13 cellular contexts compared by ENCODE assay signal in genomic region chr6:21946298-21946783, GRCh38.
DNase-seq lines count a peak whose midpoint lies in the region; ATAC-seq and TF ChIP-seq lines count a peak whose summit lies in the region.
"Had no signal": no experiment of that assay in that cellular context is flagged by ENCODE, and none has a peak within 500 bp of the region (broad histone marks: within the 10 kb centered on the region; RNA-seq: fewer than 3 reads in every experiment).

No MANE protein-coding gene starts in this region.

- H2BK12ac ChIP-seq in trophoblast cell (ENCODE audit: low read length) = peak overlapping the region; percentile 86

- H3K4me3 ChIP-seq in mammary epithelial cell (replicated peaks in 1 of 3; ENCODE audit: insufficient read depth in 1 of 3, low read depth in 2 of 3, low read length in 3 of 3) (no peak overlapping the region), trophoblast cell (ENCODE audit: low read depth, low read length) (no peak overlapping the region)
- H3K4me3 ChIP-seq: spleen had no signal

- peak overlapping the region; percentile 45 for H4K91ac ChIP-seq in trophoblast cell (ENCODE audit: low read depth, low read length)

- H3K14ac ChIP-seq in trophoblast cell (ENCODE audit: low read length) = peak overlapping the region; percentile 43

- H3K4me1 ChIP-seq in mammary epithelial cell (ENCODE audit: insufficient read depth, low read length) (peaks cover 6% of the 10 kb centered on the region), trophoblast cell (ENCODE audit: control insufficient read depth in 1 of 2, insufficient read depth in 2 of 2, low read length in 2 of 2) (peaks cover 8 to 12% of the 10 kb centered on the region in 2 experiments)

- no peaks in the 10 kb centered on the region for H4K20me1 ChIP-seq in mammary epithelial cell (ENCODE audit: insufficient read depth, low read length)

- H2AFZ ChIP-seq in mammary epithelial cell (ENCODE audit: low read depth, low read length) = no peak overlapping the region
- no peak overlapping the region for H2AFZ ChIP-seq in trophoblast cell (ENCODE audit: insufficient read depth, low read length, poor library complexity)

- H2BK120ac ChIP-seq in trophoblast cell (ENCODE audit: insufficient read depth, low read length, poor library complexity) = no peak overlapping the region

- no peak overlapping the region for H3K4me2 ChIP-seq in mammary epithelial cell (ENCODE audit: insufficient read depth, low read depth, low read length)
- no peak overlapping the region for H3K4me2 ChIP-seq in trophoblast cell (ENCODE audit: low read length)

- H3K27me3 ChIP-seq in mammary epithelial cell (ENCODE audit: insufficient read depth, low read length) (no peaks in the 10 kb centered on the region), trophoblast cell (ENCODE audit: insufficient read depth, low read length) (no peaks in the 10 kb centered on the region)
- H3K27me3 ChIP-seq: spleen had no signal

- no peak for TF ChIP-seq CTCF in mammary epithelial cell (conservative IDR thresholded peaks at IDR 0.05 in 1 of 2, IDR thresholded peaks at IDR 0.05 in 1 of 2; ENCODE audit: extremely low read depth in 1 of 2, insufficient read depth in 1 of 2, low read depth in 1 of 2, low read length in 2 of 2)
- TF ChIP-seq CTCF in RWPE1 (conservative IDR thresholded peaks at IDR 0.05; ENCODE audit: low read depth) = no peak

- peaks cover 4% of the 10 kb centered on the region for H3K79me1 ChIP-seq in trophoblast cell (ENCODE audit: low read length)

- H3K9ac ChIP-seq in mammary epithelial cell (ENCODE audit: insufficient read depth, low read length) (no peak overlapping the region), trophoblast cell (ENCODE audit: low read length) (no peak overlapping the region)

- H4K12ac ChIP-seq in trophoblast cell (ENCODE audit: low read depth, low read length) = no peak overlapping the region

- no peak overlapping the region for H3K27ac ChIP-seq in mammary epithelial cell (ENCODE audit: insufficient read depth, low read depth, low read length)
- H3K27ac ChIP-seq in trophoblast cell (ENCODE audit: low read depth, low read length) = peak overlapping the region; percentile 51
- H3K27ac ChIP-seq in RWPE1 = no peak overlapping the region
- H3K27ac ChIP-seq: spleen had no signal

- in situ Hi-C loops in mammary epithelial cell (cut with MboI; ENCODE audit: low sequenced_read_pairs in 2 of 2) = loop anchor here in 1 of 2 donors (25.0 kb wide), 1 partner anchor 334 kb away; no protein-coding TSS in a partner anchor

- H3K9me3 ChIP-seq in mammary epithelial cell (replicated peaks; ENCODE audit: insufficient read depth, low read length) (no peaks in the 10 kb centered on the region), trophoblast cell (ENCODE audit: insufficient read depth, low read depth, low read length) (no peaks in the 10 kb centered on the region)
- H3K9me3 ChIP-seq: spleen had no signal

- H2AK5ac ChIP-seq in trophoblast cell (ENCODE audit: low read length) = peak overlapping the region; percentile 88

- H4K8ac ChIP-seq in trophoblast cell (ENCODE audit: low read depth, low read length) = no peak overlapping the region

- H3K18ac ChIP-seq in trophoblast cell (ENCODE audit: low read length) = no peak overlapping the region

- no peaks in the 10 kb centered on the region for H3K36me3 ChIP-seq in mammary epithelial cell (ENCODE audit: insufficient read depth, low read length)
- H3K36me3 ChIP-seq in trophoblast cell (ENCODE audit: control insufficient read depth in 1 of 2, insufficient read depth in 2 of 2, low read length in 2 of 2) = peaks cover 0 to 2% of the 10 kb centered on the region in 2 experiments
- H3K36me3 ChIP-seq: spleen had no signal

- H3K79me2 ChIP-seq in mammary epithelial cell (ENCODE audit: insufficient read depth, low read length) (no peaks in the 10 kb centered on the region), trophoblast cell (ENCODE audit: control insufficient read depth, insufficient read depth, low read length, poor library complexity) (no peaks in the 10 kb centered on the region)

- peak overlapping the region; percentile 35 for H3K4ac ChIP-seq in trophoblast cell (ENCODE audit: low read depth, low read length)

- POLR2A ChIA-PET in RWPE1 (lab: Yijun Ruan, JAX; ENCODE audit: low non-redundant PET) = no interaction called here

- CTCF ChIA-PET in mammary epithelial cell (lab: Charles Lee; ENCODE audit: low non-redundant PET) (no interaction called here), RWPE1 (lab: Yijun Ruan, JAX) (interaction anchor here (0.7 kb wide), 1 partner anchor 604 kb away, joined by 3 read pairs; no protein-coding TSS in a partner anchor)

- BruUV-seq in mammary epithelial cell (replicated peaks; lab: Mats Ljungman, UMichigan) = TSS peak; percentile 79

- peak; percentile 94 for DNase-seq in Daoy (ENCODE audit: low read depth)
- DNase-seq in NCI-H2107 (lab: John Stamatoyannopoulos, UW) = peak; percentile 55
- peak; percentile 49 for DNase-seq in mammary epithelial cell
- DNase-seq in trophoblast cell = peak in 1 of 2 donors; percentile 43
- DNase-seq in RWPE1 (ENCODE audit: low spot score) = no peak
- no peak for DNase-seq in NOMO-1 treated with DMSO at 0.1 percent for 48 hours (lab: John Stamatoyannopoulos, UW; ENCODE audit: unreplicated experiment)
- no peak for DNase-seq in Right ventricle myocardium inferior (ENCODE audit: missing footprints)
- DNase-seq in GF-D8 (lab: John Stamatoyannopoulos, UW) = no peak
- DNase-seq: activated effector memory CD4-positive, alpha-beta T cell treated with Interleukin-2 at 50 U/mL for 16 hours; dermis blood vessel endothelial cell; NCI-H1092; spleen had no signal

- no peak for ATAC-seq in Right ventricle myocardium inferior
- ATAC-seq: WTC11 had no signal

- dilution Hi-C loops in mammary epithelial cell (cut with HindIII; ENCODE audit: low sequenced_read_pairs) = no loop called here

- H2BK5ac ChIP-seq in trophoblast cell (ENCODE audit: low read depth, low read length, poor library complexity) = no peak overlapping the region

- intact Hi-C loops in mammary epithelial cell (cut with micrococcal nuclease) (no loop called here), Right ventricle myocardium inferior (cut with DNase I) (no loop called here)

- WGBS in mammary epithelial cell (ENCODE audit: low coverage, missing lambda C conversion rate) = 2% methylated on average over 4 of the region's 4 CpGs
- no CpG with 5 or more reads among the region's 4 CpGs for WGBS in trophoblast cell (ENCODE audit: extremely low coverage, insufficient coverage, insufficient read length)

- H3K23ac ChIP-seq in trophoblast cell (ENCODE audit: low read length) = no peak overlapping the region

Comparison
In these comparisons a context has a peak if more than half of its experiments do, and no peak if none do; other contexts are left out.
1. DNase-seq: peak in Daoy (single experiment), NCI-H2107 (single experiment) and mammary epithelial cell (single experiment); none in RWPE1 (single experiment), NOMO-1 treated with DMSO at 0.1 percent for 48 hours (single experiment), Right ventricle myocardium inferior (single experiment) and GF-D8 (single experiment).